8 cellular contexts compared by ENCODE assay signal in genomic region chr10:62433181-62433692, GRCh38. TPM values are rescaled to one million over a fixed set of nuclear protein-coding genes. Genes with fewer than 3 reads are reported as not detected.
DNase-seq lines count a peak whose midpoint lies in the region; ATAC-seq, FAIRE-seq and TF ChIP-seq lines count a peak whose summit lies in the region.

No MANE protein-coding gene starts in this region.

- peak overlapping the region; percentile 83 to 86 for H3K27ac ChIP-seq in A549

- H3K36me3 Mint-ChIP-seq in activated CD4-positive, alpha-beta T cell treated with anti-CD3 and anti-CD28 coated beads, Interleukin-2, amount 10 ng/mL, durations not matched to agents 7 days and 5 days (ENCODE audit: low read depth): no peaks in the 10 kb centered on the region

- H3K4me1 Mint-ChIP-seq in activated CD4-positive, alpha-beta T cell treated with anti-CD3 and anti-CD28 coated beads, Interleukin-2, amount 10 ng/mL, durations not matched to agents 7 days and 5 days: peaks cover 9% of the 10 kb centered on the region

- H3K27me3 Mint-ChIP-seq in activated CD4-positive, alpha-beta T cell treated with anti-CD3 and anti-CD28 coated beads, Interleukin-2, amount 10 ng/mL, durations not matched to agents 7 days and 5 days: peaks cover 8% of the 10 kb centered on the region

- WGBS in A549 (ENCODE audit: missing lambda C conversion rate): 2% methylated on average over 5 of the region's 5 CpGs

- peak; percentile 10 to 28; a peak in 2 of 5 replicates for TF ChIP-seq RAD21 in A549 (conservative IDR thresholded peaks at IDR 0.05 in 1 of 2, IDR thresholded peaks at IDR 0.05 in 1 of 2)

- POLR2A ChIA-PET in A549 (lab: Yijun Ruan, JAX): interaction anchor here (0.8 to 1.0 kb wide), 2 partner anchors 700 to 1197 kb away, joined by 3 to 6 read pairs; partner anchors contain the start of gene NRBF2
- POLR2A ChIA-PET in activated CD4-positive, alpha-beta T cell treated with anti-CD3 and anti-CD28 coated beads, Interleukin-2, amount 10 ng/mL, durations not matched to agents 7 days and 5 days (lab: Charles Lee): no interaction called here

- peak; percentile 88 to 91 for ATAC-seq in A549
- peak; percentile 67 for ATAC-seq in GM19372 (IDR thresholded peaks at IDR 0.05; ENCODE audit: low read depth, unreplicated experiment)
- peak; percentile 95 for ATAC-seq in HG03432 (IDR thresholded peaks at IDR 0.05; ENCODE audit: unreplicated experiment)

- peak; percentile 76 to 80 for DNase-seq in A549 (ENCODE audit: low read depth in 1 of 2, low spot score in 1 of 2)
- peak; percentile 15 for DNase-seq in activated CD4-positive, alpha-beta T cell treated with anti-CD3 and anti-CD28 coated beads, Interleukin-2, amount 10 ng/mL, durations not matched to agents 7 days and 5 days
- DNase-seq in epithelial cell of esophagus (ENCODE audit: low read depth): peak; percentile 95
- peak; percentile 88 for DNase-seq in skeletal muscle cell (ENCODE audit: low read depth)
- no peak for DNase-seq in midbrain (lab: John Stamatoyannopoulos, UW)
- DNase-seq in H7: no peak

- no peaks in the 10 kb centered on the region for H3K36me3 ChIP-seq in H7 (replicated peaks; ENCODE audit: control insufficient read depth, insufficient read depth, low read length)

- no peak overlapping the region for H3K4me3 Mint-ChIP-seq in activated CD4-positive, alpha-beta T cell treated with anti-CD3 and anti-CD28 coated beads, Interleukin-2, amount 10 ng/mL, durations not matched to agents 7 days and 5 days

- TF ChIP-seq POLR2A in A549 (IDR thresholded peaks at IDR 0.05; ENCODE audit: low read length): no peak

- 0 out of 3 replicates have a peak, but pooled peaks cover 4% of the 10 kb centered on the region for H3K9me3 ChIP-seq in A549

- peaks cover 3% of the 10 kb centered on the region for H3K9me3 Mint-ChIP-seq in activated CD4-positive, alpha-beta T cell treated with anti-CD3 and anti-CD28 coated beads, Interleukin-2, amount 10 ng/mL, durations not matched to agents 7 days and 5 days

- CTCF ChIA-PET in A549 (lab: Yijun Ruan, JAX): interaction anchor here (0.6 to 1.3 kb wide), 4 partner anchors 153 to 1439 kb away, joined by 3 to 7 read pairs (median 3); no protein-coding TSS in a partner anchor
- CTCF ChIA-PET in activated CD4-positive, alpha-beta T cell treated with anti-CD3 and anti-CD28 coated beads, Interleukin-2, amount 10 ng/mL, durations not matched to agents 7 days and 5 days (lab: Charles Lee): interaction anchor here (1.1 kb wide), 1 partner anchor 13 kb away, joined by 3 read pairs; no protein-coding TSS in a partner anchor

- TF ChIP-seq EP300 in A549 (IDR thresholded peaks at IDR 0.05): peak; percentile 23 to 58; a peak in 1 of 5 replicates

- peaks cover 6% of the 10 kb centered on the region for H3K27me3 ChIP-seq in H7 (ENCODE audit: control insufficient read depth, insufficient read depth, low read length)

- no peak for TF ChIP-seq CTCF in A549 (IDR thresholded peaks at IDR 0.05)
- TF ChIP-seq CTCF in epithelial cell of esophagus (IDR thresholded peaks at IDR 0.05; ENCODE audit: insufficient read depth, low read depth, low read length, missing control alignments): no peak

- no peak overlapping the region for H3K27ac Mint-ChIP-seq in activated CD4-positive, alpha-beta T cell treated with anti-CD3 and anti-CD28 coated beads, Interleukin-2, amount 10 ng/mL, durations not matched to agents 7 days and 5 days

- H3K4me3 ChIP-seq in A549: no peak overlapping the region
- no peak overlapping the region for H3K4me3 ChIP-seq in epithelial cell of esophagus (ENCODE audit: low read length)
- no peak overlapping the region for H3K4me3 ChIP-seq in skeletal muscle cell (ENCODE audit: low read depth, low read length)
- H3K4me3 ChIP-seq in H7 (ENCODE audit: insufficient read depth, low read depth, low read length): no peak overlapping the region

- no peak for FAIRE-seq in A549 (lab: Jason Lieb, UNC)

- H3K4me2 ChIP-seq in A549: peak overlapping the region; percentile 61

- peaks cover 26% of the 10 kb centered on the region for H3K4me1 ChIP-seq in A549

TF ChIP-seq in A549, 52 proteins besides CTCF, POLR2A, EP300 and RAD21:
- no peak for TF ChIP-seq MYC (IDR thresholded peaks at IDR 0.05; ENCODE audit: borderline replicate concordance, low read length)
- TF ChIP-seq, protein P1, sequence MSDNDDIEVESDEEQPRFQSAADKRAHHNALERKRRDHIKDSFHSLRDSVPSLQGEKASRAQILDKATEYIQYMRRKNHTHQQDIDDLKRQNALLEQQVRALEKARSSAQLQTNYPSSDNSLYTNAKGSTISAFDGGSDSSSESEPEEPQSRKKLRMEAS (IDR thresholded peaks at IDR 0.05): peak; percentile 30; the same call in 1 of the 2 replicates
- TF ChIP-seq, protein P2, sequence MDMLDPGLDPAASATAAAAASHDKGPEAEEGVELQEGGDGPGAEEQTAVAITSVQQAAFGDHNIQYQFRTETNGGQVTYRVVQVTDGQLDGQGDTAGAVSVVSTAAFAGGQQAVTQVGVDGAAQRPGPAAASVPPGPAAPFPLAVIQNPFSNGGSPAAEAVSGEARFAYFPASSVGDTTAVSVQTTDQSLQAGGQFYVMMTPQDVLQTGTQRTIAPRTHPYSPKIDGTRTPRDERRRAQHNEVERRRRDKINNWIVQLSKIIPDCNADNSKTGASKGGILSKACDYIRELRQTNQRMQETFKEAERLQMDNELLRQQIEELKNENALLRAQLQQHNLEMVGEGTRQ (IDR thresholded peaks at IDR 0.05): no peak
- peak; percentile 99 for TF ChIP-seq JUNB (IDR thresholded peaks at IDR 0.05)
- peak; percentile 73; the same call in 1 of the 2 replicates for TF ChIP-seq GATA3 (IDR thresholded peaks at IDR 0.05; ENCODE audit: borderline replicate concordance)
- peak; percentile 70 to 77; a peak in 4 of 5 replicates for TF ChIP-seq JUN (IDR thresholded peaks at IDR 0.05)
- peak; percentile 67 for TF ChIP-seq MAFK (IDR thresholded peaks at IDR 0.05; ENCODE audit: partially characterized antibody)
- peak in 1 of 2 experiments; percentile 29; a peak in 1 of 4 replicates for TF ChIP-seq CEBPB (IDR thresholded peaks at IDR 0.05)
- no peak for TF ChIP-seq EHMT2 (IDR thresholded peaks at IDR 0.05; ENCODE audit: low read depth)
- TF ChIP-seq FOSL2 (IDR thresholded peaks at IDR 0.05): peak; percentile 99
- peak; percentile 96 for TF ChIP-seq FOSL2 (CRISPR knock-in tag; IDR thresholded peaks at IDR 0.05)
- 0 out of 3 replicates have a peak, but pooled peaks have one; percentile 17 for TF ChIP-seq SMC3 (IDR thresholded peaks at IDR 0.05)
- no peak for TF ChIP-seq BHLHE40 (IDR thresholded peaks at IDR 0.05; ENCODE audit: low read depth, low read length)

RNA-seq across cellular contexts. Expression of gene ZNF365, which starts 59.1 kb away (rescaled TPM):
- polyA plus RNA-seq in A549 (2011; rRNA removed) (1.3 and 1.5 TPM in 2 replicates), A549 (2017; fragmentation: RNase III; extraction: RNeasy Plus Mini Kit Qiagen cat#74134 plus additional on column Dnase treatment) (1.1 to 1.3 TPM (median 1.2 TPM) in 3 replicates)
- polyA plus RNA-seq in A549 (2012; cell fraction: cytosol; rRNA removed): 0.48 TPM in 2 replicates
- polyA plus RNA-seq in A549 (2012; cell fraction: nucleus; rRNA removed): 0.29 and 0.49 TPM in 2 replicates
- 1.8 and 2.8 TPM in 2 replicates for polyA minus RNA-seq in A549 (2011; rRNA and poly(A)+ RNA removed)
- under 1 TPM in 1 of 2 experiments, not detected in 1; 0.04 TPM for total RNA-seq in activated CD4-positive, alpha-beta T cell treated with anti-CD3 and anti-CD28 coated beads, Interleukin-2, amount 10 ng/mL, durations not matched to agents 7 days and 5 days
- not detected in 2 replicates for total RNA-seq in H7 (2014; rRNA removed; shearing (Covaris generic))

Comparison
In these comparisons a context has a peak if more than half of its experiments do, and no peak if none do; other contexts are left out.
1. DNase-seq: peak in A549 (2 of 2), activated CD4-positive, alpha-beta T cell treated with anti-CD3 and anti-CD28 coated beads, Interleukin-2, amount 10 ng/mL, durations not matched to agents 7 days and 5 days (single experiment), epithelial cell of esophagus (single experiment) and skeletal muscle cell (single experiment); none in midbrain (single experiment) and H7 (single experiment).
2. Peak in every context shown above with its lines, with median percentiles within 50 percentile points of each other: ATAC-seq.